ENCODE assay signal across 8 cellular contexts in the genomic region with DNA sequence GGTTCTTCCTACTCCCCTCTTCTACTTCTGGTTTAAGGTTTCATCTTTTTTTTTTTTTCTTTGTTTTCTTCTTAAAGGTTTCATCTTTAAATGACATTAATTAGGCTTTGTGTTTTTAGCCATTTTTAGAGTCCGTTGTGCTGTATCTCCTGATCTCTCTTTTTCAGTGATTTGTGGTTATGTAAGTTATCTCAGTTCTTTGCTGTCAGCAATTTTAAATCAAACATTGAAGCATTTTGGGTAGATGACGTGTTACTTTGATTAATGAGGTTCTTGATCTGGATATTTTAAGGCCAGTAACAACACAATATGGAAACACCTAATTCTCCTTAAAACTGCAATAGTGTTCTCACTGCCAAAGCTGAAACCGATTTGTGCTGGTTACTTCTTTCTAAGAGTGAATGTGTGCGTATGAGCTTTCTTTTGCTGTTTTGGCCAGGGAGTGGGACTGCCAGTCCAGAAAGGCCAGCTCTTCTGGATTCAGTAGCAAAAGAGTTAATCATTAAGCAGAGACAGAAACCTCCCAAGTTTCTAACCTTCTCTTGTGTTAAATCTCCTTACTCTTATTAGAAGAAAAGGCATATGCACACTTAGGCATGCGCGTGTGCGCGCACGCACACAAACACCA. TPM values are rescaled to one million over a fixed set of nuclear protein-coding genes. Genes with fewer than 3 reads are reported as not detected.
DNase-seq lines count a peak whose midpoint lies in the region; ATAC-seq, FAIRE-seq and TF ChIP-seq lines count a peak whose summit lies in the region.
"Not testable (repeated sequence)": the region's sequence is repeated elsewhere in the genome, so short reads cannot be mapped to it uniquely, and the experiment has no call there.
"Had no signal": no experiment of that assay in that cellular context is flagged by ENCODE, and none has a peak within 500 bp of the region (broad histone marks: within the 10 kb centered on the region; RNA-seq: fewer than 3 reads in every experiment).

No MANE protein-coding gene starts in this region.

- not testable (repeated sequence) for DNase-seq in A549 (ENCODE audit: low read depth in 1 of 2, low spot score in 1 of 2); IMR-90; left lobe of liver (ENCODE audit: low spot score)
- DNase-seq in coronary artery (ENCODE audit: low spot score): peak; percentile 9
- DNase-seq in testis: peak; percentile 12

- H3K4me3 Mint-ChIP-seq in nephron: peak overlapping the region in 1 of 3 experiments; percentile 1

- H3K27ac Mint-ChIP-seq in nephron: peak overlapping the region; percentile 16 to 78 (median 65)

- H3K27me3 ChIP-seq in IMR-90 (ENCODE audit: control insufficient read depth, insufficient read depth, low read length); testis: not testable (repeated sequence)

- not testable (repeated sequence) for H2AFZ ChIP-seq in IMR-90 (replicated peaks; ENCODE audit: low read length, poor library complexity)

- H3K9me3 Mint-ChIP-seq in nephron: not testable (repeated sequence)

- intact Hi-C loops in IMR-90 (cut with micrococcal nuclease); testis (cut with DNase I; ENCODE audit: low total_unique reads): not testable (repeated sequence)

- in situ Hi-C loops in IMR-90 (cut with MboI; ENCODE audit: low sequenced_read_pairs): not testable (repeated sequence)

- not testable (repeated sequence) for H2BK15ac ChIP-seq in IMR-90 (ENCODE audit: low read depth, low read length)

- H3K23ac ChIP-seq in IMR-90 (ENCODE audit: low read depth, low read length): not testable (repeated sequence)

- not testable (repeated sequence) for H4K91ac ChIP-seq in IMR-90 (ENCODE audit: insufficient read depth, low read depth, low read length)

- not testable (repeated sequence) for H4K5ac ChIP-seq in IMR-90 (ENCODE audit: low read depth, low read length)

- H3K27ac ChIP-seq in A549 (peak overlapping the region in 1 of 2 experiments; percentile 52; a peak in 2 of 6 replicates), VCaP (peak overlapping the region; percentile 54), coronary artery (peak overlapping the region in 1 of 2 donors; percentile 56)
- H3K27ac ChIP-seq in IMR-90 (ENCODE audit: insufficient read depth, low read length); testis: not testable (repeated sequence)

- H2BK5ac ChIP-seq in IMR-90 (ENCODE audit: low read depth, low read length, poor library complexity, severe bottlenecking): not testable (repeated sequence)

- not testable (repeated sequence) for H2AK5ac ChIP-seq in IMR-90 (ENCODE audit: low read depth, low read length)

- WGBS in A549 (ENCODE audit: missing lambda C conversion rate): 66% methylated on average over 5 of the region's 9 CpGs
- no CpG with 5 or more reads among the region's 9 CpGs for WGBS in IMR-90 (ENCODE audit: extremely low coverage in 2 of 2, insufficient read length in 1 of 2), 2 experiments
- WGBS in testis, 2 donors: 76 to 90% methylated on average over 5 of the region's 9 CpGs

- H2BK20ac ChIP-seq in IMR-90 (ENCODE audit: low read depth, low read length): not testable (repeated sequence)

- not testable (repeated sequence) for H3K9ac ChIP-seq in IMR-90 (ENCODE audit: low read depth, low read length)

- dilution Hi-C loops in IMR-90 (cut with HindIII; ENCODE audit: low sequenced_read_pairs, unreplicated experiment): not testable (repeated sequence)

- peak overlapping the region; percentile 61 for H3K4me2 ChIP-seq in A549
- H3K4me2 ChIP-seq in IMR-90 (ENCODE audit: low read depth, low read length): not testable (repeated sequence)

- TF ChIP-seq POLR2A in A549 (IDR thresholded peaks at IDR 0.05; ENCODE audit: low read length); IMR-90 (IDR thresholded peaks at IDR 0.05; ENCODE audit: low read depth, low read length); testis (IDR thresholded peaks at IDR 0.05): not testable (repeated sequence)

- H3K4me1 ChIP-seq in A549; IMR-90 (ENCODE audit: control insufficient read depth, insufficient read depth, low read length); testis: not testable (repeated sequence)

- not testable (repeated sequence) for H3K4me1 Mint-ChIP-seq in nephron

- POLR2A ChIA-PET in A549 (lab: Yijun Ruan, JAX); IMR-90 (lab: Charles Lee; ENCODE audit: unreplicated experiment): not testable (repeated sequence)

- H3K18ac ChIP-seq in IMR-90 (ENCODE audit: low read depth, low read length): not testable (repeated sequence)

- not testable (repeated sequence) for H3K9me3 ChIP-seq in A549; IMR-90 (ENCODE audit: control insufficient read depth, insufficient read depth, low read length); testis

- not testable (repeated sequence) for TF ChIP-seq RAD21 in A549 (conservative IDR thresholded peaks at IDR 0.05 in 1 of 2, IDR thresholded peaks at IDR 0.05 in 1 of 2); IMR-90 (IDR thresholded peaks at IDR 0.05; ENCODE audit: low read length)

- not testable (repeated sequence) for H3K14ac ChIP-seq in IMR-90 (replicated peaks; ENCODE audit: low read depth, low read length)

- H3K36me3 Mint-ChIP-seq in nephron (ENCODE audit: low read depth): not testable (repeated sequence)

- not testable (repeated sequence) for H3K56ac ChIP-seq in IMR-90 (ENCODE audit: extremely low read depth, insufficient read depth, low read length)

- H3K27me3 Mint-ChIP-seq in nephron (ENCODE audit: low read depth): not testable (repeated sequence)

- not testable (repeated sequence) for TF ChIP-seq EP300 in A549 (IDR thresholded peaks at IDR 0.05)

- CTCF ChIA-PET in A549 (lab: Yijun Ruan, JAX); IMR-90 (lab: Yijun Ruan, JAX): not testable (repeated sequence)

- not testable (repeated sequence) for FAIRE-seq in A549 (lab: Jason Lieb, UNC)

- not testable (repeated sequence) for H2AK9ac ChIP-seq in IMR-90 (replicated peaks; ENCODE audit: low read depth, low read length, poor library complexity)

- BruUV-seq in IMR-90 (replicated peaks; lab: Mats Ljungman, UMichigan): not testable (repeated sequence)

- not testable (repeated sequence) for H3K79me1 ChIP-seq in IMR-90 (ENCODE audit: low read depth in 1 of 2, low read length in 2 of 2)

- H3K4me3 ChIP-seq in A549; IMR-90 (ENCODE audit: insufficient read depth, low read depth, low read length); testis: not testable (repeated sequence)
- H3K4me3 ChIP-seq in coronary artery: peak overlapping the region; percentile 36

- H4K8ac ChIP-seq in IMR-90 (ENCODE audit: low read depth in 2 of 2, low read length in 2 of 2): not testable (repeated sequence)

- not testable (repeated sequence) for H3K4ac ChIP-seq in IMR-90 (ENCODE audit: low read depth, low read length)

- not testable (repeated sequence) for H3K9me1 ChIP-seq in IMR-90 (ENCODE audit: insufficient read depth, low read length)

- not testable (repeated sequence) for H2BK120ac ChIP-seq in IMR-90 (ENCODE audit: low read depth, low read length)

- H3K36me3 ChIP-seq in IMR-90 (ENCODE audit: control insufficient read depth, insufficient read depth, low read length); testis (ENCODE audit: low read depth, missing control alignments): not testable (repeated sequence)

- peak; percentile 41 to 67; a peak in 4 of 6 replicates for ATAC-seq in A549
- ATAC-seq in IMR-90 (ENCODE audit: low read depth): peak; percentile 13
- ATAC-seq in left lobe of liver: peak; percentile 84

- not testable (repeated sequence) for TF ChIP-seq CTCF in A549 (IDR thresholded peaks at IDR 0.05); IMR-90 (conservative IDR thresholded peaks at IDR 0.05; ENCODE audit: low read depth, low read length); VCaP (conservative IDR thresholded peaks at IDR 0.05); coronary artery (IDR thresholded peaks at IDR 0.05); nephron (IDR thresholded peaks at IDR 0.05; ENCODE audit: unreplicated experiment in 3 of 3); testis (IDR thresholded peaks at IDR 0.05)

- not testable (repeated sequence) for H4K20me1 ChIP-seq in IMR-90 (ENCODE audit: insufficient read depth, low read length)

RNA-seq across cellular contexts. Expression of gene SRGAP2C, which starts 16.3 kb away (rescaled TPM):
- polyA plus RNA-seq in A549 (2011; rRNA removed): 8.3 and 10.5 TPM in 2 replicates
- polyA plus RNA-seq in A549 (2012; cell fraction: cytosol; rRNA removed): 2.3 and 2.5 TPM in 2 replicates
- polyA plus RNA-seq in A549 (2012; cell fraction: nucleus; rRNA removed): 4.6 and 5.7 TPM in 2 replicates
- polyA plus RNA-seq in A549 (2017; fragmentation: RNase III; extraction: RNeasy Plus Mini Kit Qiagen cat#74134 plus additional on column Dnase treatment): 5.4 to 5.8 TPM (median 5.6 TPM) in 3 replicates
- 13.1 and 17.1 TPM in 2 replicates for polyA minus RNA-seq in A549 (2011; rRNA and poly(A)+ RNA removed)
- 12.7 and 13.9 TPM in 2 replicates for total RNA-seq in IMR-90 (2012; rRNA removed)
- 4.0 and 5.6 TPM in 2 replicates for polyA plus RNA-seq in IMR-90 (2012; rRNA removed)
- polyA plus RNA-seq in IMR-90 (2012; cell fraction: cytosol; rRNA removed): 0.99 and 2.3 TPM in 2 replicates
- polyA plus RNA-seq in IMR-90 (2012; cell fraction: nucleus; rRNA removed; ENCODE audit: low replicate concordance): 2.1 and 9.8 TPM in 2 replicates
- total RNA-seq in left lobe of liver: 4.9 TPM
- total RNA-seq in testis: 10 to 100 TPM in 1 of 2 donors, 1 to 10 TPM in 1; 8.0 to 13.0 TPM
- polyA plus RNA-seq in testis (ENCODE audit: insufficient read depth, low read depth, low replicate concordance): 1.5 TPM

RNA-seq across cellular contexts. Expression of gene FAM72B, which starts 17.0 kb away (rescaled TPM):
- 11.2 and 14.2 TPM in 2 replicates for polyA plus RNA-seq in A549 (2011; rRNA removed)
- 5.6 and 6.0 TPM in 2 replicates for polyA plus RNA-seq in A549 (2012; cell fraction: cytosol; rRNA removed)
- polyA plus RNA-seq in A549 (2012; cell fraction: nucleus; rRNA removed): 2.9 and 4.1 TPM in 2 replicates
- polyA plus RNA-seq in A549 (2017; fragmentation: RNase III; extraction: RNeasy Plus Mini Kit Qiagen cat#74134 plus additional on column Dnase treatment): 12.5 to 13.3 TPM (median 12.5 TPM) in 3 replicates
- 6.2 and 8.6 TPM in 2 replicates for polyA minus RNA-seq in A549 (2011; rRNA and poly(A)+ RNA removed)
- total RNA-seq in IMR-90 (2012; rRNA removed): 1.6 and 2.8 TPM in 2 replicates
- polyA plus RNA-seq in IMR-90 (2012; rRNA removed): 2.2 and 3.4 TPM in 2 replicates
- polyA plus RNA-seq in IMR-90 (2012; cell fraction: cytosol; rRNA removed): 0.59 and 1.5 TPM in 2 replicates
- polyA plus RNA-seq in IMR-90 (2012; cell fraction: nucleus; rRNA removed; ENCODE audit: low replicate concordance): 0.67 and 9.8 TPM in 2 replicates
- total RNA-seq in left lobe of liver: 0.13 TPM
- total RNA-seq in testis: 1 to 10 TPM; 1.3 to 4.9 TPM
- 2.5 TPM for polyA plus RNA-seq in testis (ENCODE audit: insufficient read depth, low read depth, low replicate concordance)
- total RNA-seq: CD4-positive, alpha-beta memory T cell had no signal

Comparison
In these comparisons a context has a peak if more than half of its experiments do, and no peak if none do; other contexts are left out.
1. ATAC-seq: peak in every context shown above with its lines; median percentile 84 in left lobe of liver; 54 in A549; 13 in IMR-90.